8 cellular contexts compared by ENCODE assay signal in genomic region chr12:65792724-65793123, GRCh38.
"Had no signal": no experiment of that assay in that cellular context is flagged by ENCODE, and none has a peak within 500 bp of the region (broad histone marks: within the 10 kb centered on the region; RNA-seq: fewer than 3 reads in every experiment).

No MANE protein-coding gene starts in this region.

- FAIRE-seq: HTR-8/SVneo had no signal

- H3K9me3 ChIP-seq: HAP-1 had no signal

- H3K4me1 ChIP-seq: HAP-1 had no signal

- ATAC-seq: HCT116 had no signal

- H3K9ac ChIP-seq: GM23248 had no signal

- DNase-seq: GM23248, GOT3, H7, IMR-90, KG1 had no signal

- H3K36me3 ChIP-seq: HAP-1 had no signal

- H3K4me3 ChIP-seq: GM23248, HAP-1 had no signal

- H2AFZ ChIP-seq: GM23248 had no signal

- H3K27ac ChIP-seq: GM23248 had no signal
